15 cellular contexts compared by ENCODE assay signal in genomic region chr11:62130498-62131464, GRCh38. TPM values are rescaled to one million over a fixed set of nuclear protein-coding genes. Genes with fewer than 3 reads are reported as not detected.
A peak's percentile ranks its signal among the peaks of the same experiment; 100 is the strongest.
DNase-seq lines count a peak whose midpoint lies in the region; ATAC-seq and TF ChIP-seq lines count a peak whose summit lies in the region.
"Had no signal": no experiment of that assay in that cellular context is flagged by ENCODE, and none has a peak within 500 bp of the region (broad histone marks: within the 10 kb centered on the region; RNA-seq: fewer than 3 reads in every experiment).

No MANE protein-coding gene starts in this region.

- 95 to 96% methylated on average over 12 to 23 of the region's 23 CpGs for WGBS in endodermal cell (ENCODE audit: insufficient coverage in 1 of 2, insufficient read length in 1 of 2), 2 experiments
- 93 to 98% (median 96%) methylated on average over 22 to 23 of the region's 23 CpGs for WGBS in stomach, 5 donors
- 94 to 96% methylated on average over 11 to 13 of the region's 23 CpGs for WGBS in esophagus squamous epithelium, 2 donors

- H3K4me1 ChIP-seq in endodermal cell (ENCODE audit: control insufficient read depth, insufficient read depth, low read length) (peaks cover 2% of the 10 kb centered on the region), stomach (peaks cover 0 to 2% (median under 1%) of the 10 kb centered on the region in 4 donors), esophagus squamous epithelium (peaks cover 15 to 53% (median 17%) of the 10 kb centered on the region in 3 donors)

- TF ChIP-seq EP300 in stomach (IDR thresholded peaks at IDR 0.05): no peak

- H3K27ac ChIP-seq in endodermal cell (ENCODE audit: low read depth, low read length) (no peak overlapping the region), stomach (no peak overlapping the region), esophagus squamous epithelium (peak overlapping the region in 2 of 4 donors; percentile 79 to 81)

- H3K4me1 Mint-ChIP-seq in endodermal cell: peaks cover 4% of the 10 kb centered on the region

- peaks cover 62% of the 10 kb centered on the region for H3K36me3 ChIP-seq in endodermal cell (ENCODE audit: control insufficient read depth, insufficient read depth, low read length)
- peaks cover 38 to 71% (median 70%) of the 10 kb centered on the region in 4 donors for H3K36me3 ChIP-seq in stomach
- H3K36me3 ChIP-seq in esophagus squamous epithelium: peaks cover 25 to 58% (median 26%) of the 10 kb centered on the region in 3 donors

- intact Hi-C loops in Right ventricle myocardium superior (cut with DNase I) (no loop called here), left ventricle myocardium superior (cut with micrococcal nuclease) (no loop called here), stomach (cut with DNase I; ENCODE audit: low total_unique reads) (no loop called here), esophagus squamous epithelium (cut with DNase I) (no loop called here)

- H3K4me3 Mint-ChIP-seq in endodermal cell: no peak overlapping the region

- H3K4me3 ChIP-seq in endodermal cell (ENCODE audit: low read length) (no peak overlapping the region), stomach (no peak overlapping the region), esophagus squamous epithelium (no peak overlapping the region)

- no peaks in the 10 kb centered on the region for H3K9me3 ChIP-seq in endodermal cell (ENCODE audit: control insufficient read depth, low read length)
- no peaks in the 10 kb centered on the region for H3K9me3 ChIP-seq in stomach
- H3K9me3 ChIP-seq in esophagus squamous epithelium: no peaks in the 10 kb centered on the region

- no peaks in the 10 kb centered on the region for H3K9me3 Mint-ChIP-seq in endodermal cell

- no peaks in the 10 kb centered on the region for H3K27me3 Mint-ChIP-seq in endodermal cell (ENCODE audit: insufficient read depth)

- peak; percentile 14 for DNase-seq in activated CD4-positive, CD25-positive, alpha-beta regulatory T cell treated with anti-CD3 and anti-CD28 coated beads, Interleukin-2, amount 50 U/mL, for 72 hours
- no peak for DNase-seq in activated CD4-positive, CD25-positive, alpha-beta regulatory T cell (lab: John Stamatoyannopoulos, UW)
- DNase-seq in Right ventricle myocardium superior (peak; percentile 16), left ventricle myocardium superior (no peak), endodermal cell (peak; percentile 55), stomach (peak; percentile 19), esophagus squamous epithelium (lab: John Stamatoyannopoulos, UW) (no peak), NCI-H146 (lab: John Stamatoyannopoulos, UW) (no peak)
- DNase-seq: Karpas-422, NCI-H1417 treated with DMSO at 0.1 percent for 48 hours, NCI-H2029 treated with DMSO at 0.1 percent for 48 hours, NCI-H510A treated with DMSO at 0.1 percent for 48 hours had no signal

- H3K9ac ChIP-seq in endodermal cell (ENCODE audit: extremely low read depth, low read length, poor library complexity, severe bottlenecking): no peak overlapping the region

- H3K27ac Mint-ChIP-seq in endodermal cell: no peak overlapping the region

- TF ChIP-seq CTCF in endodermal cell (conservative IDR thresholded peaks at IDR 0.05) (no peak), stomach (IDR thresholded peaks at IDR 0.05) (no peak), esophagus squamous epithelium (IDR thresholded peaks at IDR 0.05) (no peak)

- H3K27me3 ChIP-seq in endodermal cell (ENCODE audit: control insufficient read depth, insufficient read depth, low read length, poor library complexity, severe bottlenecking) (no peaks in the 10 kb centered on the region), stomach (no peaks in the 10 kb centered on the region), esophagus squamous epithelium (no peaks in the 10 kb centered on the region)

- ATAC-seq in Right ventricle myocardium superior (ENCODE audit: poor library complexity) (no peak), left ventricle myocardium superior (no peak)
- ATAC-seq: HCT116, Panc1 had no signal

- TF ChIP-seq POLR2A in stomach (IDR thresholded peaks at IDR 0.05): no peak
- TF ChIP-seq POLR2A in esophagus squamous epithelium (IDR thresholded peaks at IDR 0.05): no peak

- peaks cover 50% of the 10 kb centered on the region for H3K36me3 Mint-ChIP-seq in endodermal cell (ENCODE audit: low read depth)

RNA-seq across cellular contexts. Expression of gene INCENP, which starts 7.0 kb away (rescaled TPM):
- total RNA-seq in Right ventricle myocardium superior (10.3 TPM), left ventricle myocardium superior (11.6 TPM), endodermal cell (100 to 1,000 TPM in 1 of 2 donors, 10 to 100 TPM in 1; 58.1 to 115 TPM), stomach (10 to 100 TPM in 3 of 5 donors, 1 to 10 TPM in 2; 4.1 to 32.1 (median 14.3) TPM), esophagus squamous epithelium (10 to 100 TPM; 33.8 to 84.0 (median 53.1) TPM)
- 83.6 TPM for polyA plus RNA-seq in endodermal cell (2013, experiment 1 of 2)
- 83.0 TPM for polyA plus RNA-seq in endodermal cell (2013, experiment 2 of 2)
- 1 to 10 TPM; 2.6 to 5.6 (median 4.5) TPM for polyA plus RNA-seq in stomach

RNA-seq across cellular contexts. Expression of gene SCGB1D1, which starts 59.2 kb away (rescaled TPM):
- total RNA-seq in Right ventricle myocardium superior: not detected
- not detected for total RNA-seq in left ventricle myocardium superior
- total RNA-seq in endodermal cell: not detected
- polyA plus RNA-seq in endodermal cell (2013, experiment 1 of 2): not detected
- polyA plus RNA-seq in endodermal cell (2013, experiment 2 of 2): not detected
- total RNA-seq in stomach: not detected
- polyA plus RNA-seq in stomach: not detected
- not detected for total RNA-seq in esophagus squamous epithelium
- total RNA-seq: A172 had no signal

Comparison
In these comparisons a context has a peak if more than half of its experiments do, and no peak if none do; other contexts are left out.
1. DNase-seq: peak in activated CD4-positive, CD25-positive, alpha-beta regulatory T cell treated with anti-CD3 and anti-CD28 coated beads, Interleukin-2, amount 50 U/mL, for 72 hours (single experiment), Right ventricle myocardium superior (single experiment), endodermal cell (single experiment) and stomach (single experiment); none in activated CD4-positive, CD25-positive, alpha-beta regulatory T cell (0 of 4), left ventricle myocardium superior (single experiment), esophagus squamous epithelium (single experiment) and NCI-H146 (single experiment).